ENCODE assay signal across 11 cellular contexts in genomic region chr3:15726043-15726442, GRCh38.
DNase-seq lines count a peak whose midpoint lies in the region; ATAC-seq, FAIRE-seq and TF ChIP-seq lines count a peak whose summit lies in the region.
"Had no signal": no experiment of that assay in that cellular context is flagged by ENCODE, and none has a peak within 500 bp of the region (broad histone marks: within the 10 kb centered on the region; RNA-seq: fewer than 3 reads in every experiment).

No MANE protein-coding gene starts in this region.

- CTCF ChIA-PET in PC-3 (lab: Charles Lee), result interaction anchor here (0.6 kb wide), 1 partner anchor 86 kb away, joined by 3 read pairs; no protein-coding TSS in a partner anchor
- CTCF ChIA-PET in CD8-positive, alpha-beta T cell (lab: Charles Lee), result interaction anchor here (1.5 kb wide), 1 partner anchor 86 kb away, joined by 3 read pairs; no protein-coding TSS in a partner anchor

- H3K9me3 Mint-ChIP-seq in CD8-positive, alpha-beta T cell, result no peaks in the 10 kb centered on the region

- 63 to 77% (median 71%) methylated on average over 2 of the region's 2 CpGs for WGBS in small intestine, 3 donors

- FAIRE-seq in small intestine (lab: Jason Lieb, UNC), result no peak
- FAIRE-seq: D721Med, urothelium cell line had no signal

- no peaks in the 10 kb centered on the region for H4K20me1 ChIP-seq in PC-3 (ENCODE audit: low read length)

- H3K27ac ChIP-seq in PC-3 (ENCODE audit: low read length) (no peak overlapping the region), small intestine (ENCODE audit: low read depth in 1 of 2, low read length in 1 of 2) (no peak overlapping the region)
- H3K27ac ChIP-seq in CD8-positive, alpha-beta T cell (ENCODE audit: low read depth, low read length), result no peak overlapping the region

- POLR2A ChIA-PET in PC-3 (lab: Charles Lee; ENCODE audit: unreplicated experiment), result no interaction called here
- POLR2A ChIA-PET in CD8-positive, alpha-beta T cell (lab: Charles Lee), result no interaction called here

- peaks cover 69% of the 10 kb centered on the region for H3K36me3 Mint-ChIP-seq in CD8-positive, alpha-beta T cell

- no peak overlapping the region for H3K27ac Mint-ChIP-seq in CD8-positive, alpha-beta T cell

- H3K27me3 ChIP-seq in PC-3 (ENCODE audit: low read length), result no peaks in the 10 kb centered on the region
- H3K27me3 ChIP-seq in small intestine (ENCODE audit: control insufficient read depth in 2 of 2, insufficient read depth in 2 of 2, low read length in 2 of 2), result no peaks in the 10 kb centered on the region
- H3K27me3 ChIP-seq in CD8-positive, alpha-beta T cell (ENCODE audit: insufficient read depth, low read length), result no peaks in the 10 kb centered on the region

- no peaks in the 10 kb centered on the region for H3F3A ChIP-seq in PC-3 (ENCODE audit: low read length, unreplicated experiment)

- no peaks in the 10 kb centered on the region for H3K9me2 ChIP-seq in PC-3 (replicated peaks; ENCODE audit: low read length)

- H3K27me3 Mint-ChIP-seq in CD8-positive, alpha-beta T cell (ENCODE audit: low read depth), result no peaks in the 10 kb centered on the region

- no peaks in the 10 kb centered on the region for H3K79me2 ChIP-seq in PC-3 (ENCODE audit: low read length)

- H3K9me3 ChIP-seq in PC-3 (ENCODE audit: low read length), result no peaks in the 10 kb centered on the region
- H3K9me3 ChIP-seq in small intestine (ENCODE audit: control insufficient read depth, low read depth), result no peaks in the 10 kb centered on the region
- no peaks in the 10 kb centered on the region for H3K9me3 ChIP-seq in CD8-positive, alpha-beta T cell (ENCODE audit: low read length)

- H3K36me3 ChIP-seq in PC-3 (ENCODE audit: low read depth, low read length) (peaks cover 25% of the 10 kb centered on the region), small intestine (ENCODE audit: control insufficient read depth in 2 of 2, insufficient read depth in 2 of 2, low read length in 2 of 2) (peaks cover 0 to 8% of the 10 kb centered on the region in 2 donors)
- H3K36me3 ChIP-seq in CD8-positive, alpha-beta T cell (ENCODE audit: insufficient read depth, low read length), result no peaks in the 10 kb centered on the region

- TF ChIP-seq CTCF in GM12864 (IDR thresholded peaks at IDR 0.05; ENCODE audit: low read depth, low read length, missing control alignments) (no peak), choroid plexus epithelial cell (conservative IDR thresholded peaks at IDR 0.05; ENCODE audit: low read depth, low read length) (no peak), PC-3 (conservative IDR thresholded peaks at IDR 0.05; ENCODE audit: low read depth, low read length) (no peak)
- no peak for TF ChIP-seq CTCF in CD8-positive, alpha-beta T cell (IDR thresholded peaks at IDR 0.05)

- no peak overlapping the region for H3K4me2 ChIP-seq in PC-3 (ENCODE audit: low read length)

- BruUV-seq in PC-3 (replicated peaks; lab: Mats Ljungman, UMichigan), result no TSS peak

- H3K4me3 Mint-ChIP-seq in CD8-positive, alpha-beta T cell, result no peak overlapping the region

- H3K4me1 ChIP-seq in PC-3 (ENCODE audit: insufficient read depth, low read length) (no peaks in the 10 kb centered on the region), small intestine (ENCODE audit: control insufficient read depth in 2 of 2, insufficient read depth in 1 of 2, low read depth in 1 of 2, low read length in 1 of 2) (no peaks in the 10 kb centered on the region)
- no peaks in the 10 kb centered on the region for H3K4me1 ChIP-seq in CD8-positive, alpha-beta T cell (ENCODE audit: insufficient read depth, low read length)

- intact Hi-C loops in PC-3 (cut with micrococcal nuclease), result no loop called here
- intact Hi-C loops in CD8-positive, alpha-beta T cell (cut with DNase I, micrococcal nuclease), result no loop called here

- no peak overlapping the region for H3K9ac ChIP-seq in PC-3 (ENCODE audit: low read length)

- no peak overlapping the region for H3K4me3 ChIP-seq in GM12864 (ENCODE audit: low read depth, low read length)
- no peak overlapping the region for H3K4me3 ChIP-seq in choroid plexus epithelial cell (ENCODE audit: low read depth, low read length)
- H3K4me3 ChIP-seq in PC-3 (ENCODE audit: low read length), result no peak overlapping the region
- H3K4me3 ChIP-seq in small intestine (ENCODE audit: low read depth in 1 of 2, low read length in 2 of 2), result no peak overlapping the region
- no peak overlapping the region for H3K4me3 ChIP-seq in CD8-positive, alpha-beta T cell (ENCODE audit: low read depth, low read length)

- peaks cover 2% of the 10 kb centered on the region for H3K4me1 Mint-ChIP-seq in CD8-positive, alpha-beta T cell (ENCODE audit: low read depth)

- H2AFZ ChIP-seq in PC-3 (ENCODE audit: low read length), result no peak overlapping the region

- ATAC-seq in GM19463 (IDR thresholded peaks at IDR 0.05; ENCODE audit: unreplicated experiment) (peak; percentile 94), HG03108 (IDR thresholded peaks at IDR 0.05; ENCODE audit: unreplicated experiment) (peak; percentile 73), PC-3 (no peak)
- no peak for ATAC-seq in CD8-positive, alpha-beta T cell

- DNase-seq in GM12864 (ENCODE audit: low read depth), result peak; percentile 53
- peak; percentile 54 for DNase-seq in choroid plexus epithelial cell (ENCODE audit: low read depth)
- DNase-seq in PC-3, result no peak
- DNase-seq in small intestine, result no peak
- no peak for DNase-seq in hepatic stellate cell (ENCODE audit: low spot score)
- no peak for DNase-seq in CD8-positive, alpha-beta T cell
- DNase-seq: OCI-M1 had no signal

Comparison
In these comparisons a context has a peak if more than half of its experiments do, and no peak if none do; other contexts are left out.
1. DNase-seq: peak in GM12864 (single experiment) and choroid plexus epithelial cell (single experiment); none in PC-3 (single experiment), small intestine (single experiment), hepatic stellate cell (single experiment) and CD8-positive, alpha-beta T cell (0 of 7).
2. ATAC-seq: peak in GM19463 (single experiment) and HG03108 (single experiment); none in PC-3 (single experiment) and CD8-positive, alpha-beta T cell (single experiment).